1 cellular context compared by ENCODE assay signal in genomic region chr1:24827737-24828136, GRCh38.
TF ChIP-seq lines count a peak whose summit lies in the region.

No MANE protein-coding gene starts in this region.

TF ChIP-seq in WTC11, 78 proteins besides CTCF, POLR2A, EP300 and RAD21 (continued from another document):
- TF ChIP-seq AR (CRISPR knock-in tag; IDR thresholded peaks at IDR 0.05) (no peak), GRHL2 (CRISPR knock-in tag; IDR thresholded peaks at IDR 0.05; ENCODE audit: insufficient replicate concordance, severe bottlenecking) (no peak)
TF ChIP-seq in WTC11: peak in this region for 0.
